Comparison of ENCODE assay signal across 8 cellular contexts in the genomic region with DNA sequence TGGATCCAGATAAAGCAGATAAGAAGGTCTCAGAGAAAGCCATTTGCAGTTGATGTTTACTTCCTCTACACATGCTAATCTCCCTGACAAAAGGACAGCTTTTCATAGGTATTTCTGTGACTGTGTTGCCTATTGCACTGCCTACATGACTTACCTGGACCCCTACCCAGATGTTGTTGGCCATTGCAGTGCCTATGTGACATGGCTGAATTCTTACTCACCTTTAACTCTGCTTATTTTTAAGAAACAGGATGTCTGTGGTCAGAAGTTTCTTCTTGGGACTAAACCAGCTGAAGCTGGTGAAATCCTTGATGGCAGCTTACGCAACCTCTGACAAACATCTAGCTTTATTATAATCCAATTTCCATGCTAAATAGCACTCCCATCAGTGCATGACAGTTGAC. TPM values are rescaled to one million over a fixed set of nuclear protein-coding genes. Genes with fewer than 3 reads are reported as not detected.
"Had no signal": no experiment of that assay in that cellular context is flagged by ENCODE, and none has a peak within 500 bp of the region (broad histone marks: within the 10 kb centered on the region; RNA-seq: fewer than 3 reads in every experiment).

No MANE protein-coding gene starts in this region.

RNA-seq across cellular contexts. Expression of a gene that starts 50.7 kb away (rescaled TPM):
- total RNA-seq: cardiac muscle cell, colonic mucosa, endothelial cell of umbilical vein, pancreas, stomach, thoracic aorta, urinary bladder had no signal
- polyA plus RNA-seq: adipose tissue, cardiac muscle cell, endothelial cell of umbilical vein, pancreas, stomach, urinary bladder had no signal
